Comparison of ENCODE assay signal across 1 cellular context in the genomic region with DNA sequence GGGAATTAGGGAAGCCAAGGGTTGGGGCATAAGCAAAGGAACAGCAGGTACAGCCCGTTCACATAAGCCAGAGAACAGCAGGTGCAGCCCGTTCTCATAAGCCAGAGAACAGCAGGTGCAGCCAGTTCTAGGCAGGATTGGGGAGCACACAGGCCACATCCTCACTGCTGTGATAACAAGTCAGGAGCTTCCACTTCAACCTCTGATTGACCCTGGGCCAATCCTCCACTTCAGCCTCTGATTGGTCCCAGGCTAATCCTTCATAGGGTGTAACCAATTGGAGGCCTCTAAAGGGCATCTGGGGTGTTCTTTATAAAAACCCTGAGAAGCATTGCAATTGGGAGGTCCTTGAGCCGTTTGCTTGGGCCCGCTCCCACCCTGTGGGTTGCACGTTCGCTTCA.
TF ChIP-seq lines count a peak whose summit lies in the region.

No MANE protein-coding gene starts in this region.

TF ChIP-seq in GM23338, 12 proteins besides CTCF, POLR2A, EP300 and RAD21 (continued from another document):
- TF ChIP-seq, protein P1, sequence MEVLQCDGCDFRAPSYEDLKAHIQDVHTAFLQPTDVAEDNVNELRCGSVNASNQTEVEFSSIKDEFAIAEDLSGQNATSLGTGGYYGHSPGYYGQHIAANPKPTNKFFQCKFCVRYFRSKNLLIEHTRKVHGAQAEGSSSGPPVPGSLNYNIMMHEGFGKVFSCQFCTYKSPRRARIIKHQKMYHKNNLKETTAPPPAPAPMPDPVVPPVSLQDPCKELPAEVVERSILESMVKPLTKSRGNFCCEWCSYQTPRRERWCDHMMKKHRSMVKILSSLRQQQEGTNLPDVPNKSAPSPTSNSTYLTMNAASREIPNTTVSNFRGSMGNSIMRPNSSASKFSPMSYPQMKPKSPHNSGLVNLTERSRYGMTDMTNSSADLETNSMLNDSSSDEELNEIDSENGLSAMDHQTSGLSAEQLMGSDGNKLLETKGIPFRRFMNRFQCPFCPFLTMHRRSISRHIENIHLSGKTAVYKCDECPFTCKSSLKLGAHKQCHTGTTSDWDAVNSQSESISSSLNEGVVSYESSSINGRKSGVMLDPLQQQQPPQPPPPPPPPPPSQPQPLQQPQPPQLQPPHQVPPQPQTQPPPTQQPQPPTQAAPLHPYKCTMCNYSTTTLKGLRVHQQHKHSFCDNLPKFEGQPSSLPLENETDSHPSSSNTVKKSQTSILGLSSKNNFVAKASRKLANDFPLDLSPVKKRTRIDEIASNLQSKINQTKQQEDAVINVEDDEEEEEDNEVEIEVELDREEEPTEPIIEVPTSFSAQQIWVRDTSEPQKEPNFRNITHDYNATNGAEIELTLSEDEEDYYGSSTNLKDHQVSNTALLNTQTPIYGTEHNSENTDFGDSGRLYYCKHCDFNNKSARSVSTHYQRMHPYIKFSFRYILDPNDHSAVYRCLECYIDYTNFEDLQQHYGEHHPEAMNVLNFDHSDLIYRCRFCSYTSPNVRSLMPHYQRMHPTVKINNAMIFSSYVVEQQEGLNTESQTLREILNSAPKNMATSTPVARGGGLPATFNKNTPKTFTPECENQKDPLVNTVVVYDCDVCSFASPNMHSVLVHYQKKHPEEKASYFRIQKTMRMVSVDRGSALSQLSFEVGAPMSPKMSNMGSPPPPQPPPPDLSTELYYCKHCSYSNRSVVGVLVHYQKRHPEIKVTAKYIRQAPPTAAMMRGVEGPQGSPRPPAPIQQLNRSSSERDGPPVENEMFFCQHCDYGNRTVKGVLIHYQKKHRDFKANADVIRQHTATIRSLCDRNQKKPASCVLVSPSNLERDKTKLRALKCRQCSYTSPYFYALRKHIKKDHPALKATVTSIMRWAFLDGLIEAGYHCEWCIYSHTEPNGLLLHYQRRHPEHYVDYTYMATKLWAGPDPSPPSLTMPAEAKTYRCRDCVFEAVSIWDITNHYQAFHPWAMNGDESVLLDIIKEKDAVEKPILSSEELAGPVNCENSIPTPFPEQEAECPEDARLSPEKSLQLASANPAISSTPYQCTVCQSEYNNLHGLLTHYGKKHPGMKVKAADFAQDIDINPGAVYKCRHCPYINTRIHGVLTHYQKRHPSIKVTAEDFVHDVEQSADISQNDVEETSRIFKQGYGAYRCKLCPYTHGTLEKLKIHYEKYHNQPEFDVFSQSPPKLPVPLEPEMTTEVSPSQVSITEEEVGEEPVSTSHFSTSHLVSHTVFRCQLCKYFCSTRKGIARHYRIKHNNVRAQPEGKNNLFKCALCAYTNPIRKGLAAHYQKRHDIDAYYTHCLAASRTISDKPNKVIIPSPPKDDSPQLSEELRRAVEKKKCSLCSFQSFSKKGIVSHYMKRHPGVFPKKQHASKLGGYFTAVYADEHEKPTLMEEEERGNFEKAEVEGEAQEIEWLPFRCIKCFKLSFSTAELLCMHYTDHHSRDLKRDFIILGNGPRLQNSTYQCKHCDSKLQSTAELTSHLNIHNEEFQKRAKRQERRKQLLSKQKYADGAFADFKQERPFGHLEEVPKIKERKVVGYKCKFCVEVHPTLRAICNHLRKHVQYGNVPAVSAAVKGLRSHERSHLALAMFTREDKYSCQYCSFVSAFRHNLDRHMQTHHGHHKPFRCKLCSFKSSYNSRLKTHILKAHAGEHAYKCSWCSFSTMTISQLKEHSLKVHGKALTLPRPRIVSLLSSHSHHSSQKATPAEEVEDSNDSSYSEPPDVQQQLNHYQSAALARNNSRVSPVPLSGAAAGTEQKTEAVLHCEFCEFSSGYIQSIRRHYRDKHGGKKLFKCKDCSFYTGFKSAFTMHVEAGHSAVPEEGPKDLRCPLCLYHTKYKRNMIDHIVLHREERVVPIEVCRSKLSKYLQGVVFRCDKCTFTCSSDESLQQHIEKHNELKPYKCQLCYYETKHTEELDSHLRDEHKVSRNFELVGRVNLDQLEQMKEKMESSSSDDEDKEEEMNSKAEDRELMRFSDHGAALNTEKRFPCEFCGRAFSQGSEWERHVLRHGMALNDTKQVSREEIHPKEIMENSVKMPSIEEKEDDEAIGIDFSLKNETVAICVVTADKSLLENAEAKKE (CRISPR knock-in tag; IDR thresholded peaks at IDR 0.05): no peak
